ENCODE assay signal across 8 cellular contexts in genomic region chr20:63696311-63696627, GRCh38. TPM values are rescaled to one million over a fixed set of nuclear protein-coding genes. Genes with fewer than 3 reads are reported as not detected.
DNase-seq lines count a peak whose midpoint lies in the region; ATAC-seq and TF ChIP-seq lines count a peak whose summit lies in the region.

No MANE protein-coding gene starts in this region.

- H3K9me3 Mint-ChIP-seq in CD14-positive monocyte (no peaks in the 10 kb centered on the region), mesothelial cell of epicardium (no peaks in the 10 kb centered on the region)
- H3K9me3 Mint-ChIP-seq in dendritic cell treated with granulocyte-macrophage colony-stimulating factor and Interleukin-4, amounts not matched to agents 40 ng/mL and 50 ng/mL, for 4 days = no peaks in the 10 kb centered on the region

- peak; percentile 44 for DNase-seq in CD14-positive monocyte (ENCODE audit: low spot score)
- peak; percentile 85 for DNase-seq in NCI-H226
- DNase-seq in mesothelial cell of epicardium (ENCODE audit: low spot score in 2 of 2, unreplicated experiment in 2 of 2) = no peak
- no peak for DNase-seq in retina
- DNase-seq in AG20443 (ENCODE audit: low spot score) = no peak
- DNase-seq in epidermal melanocyte (ENCODE audit: insufficient read length, low spot score) = no peak

- H3K27ac Mint-ChIP-seq in CD14-positive monocyte (no peak overlapping the region), mesothelial cell of epicardium (no peak overlapping the region)
- peak overlapping the region; percentile 32 for H3K27ac Mint-ChIP-seq in dendritic cell treated with granulocyte-macrophage colony-stimulating factor and Interleukin-4, amounts not matched to agents 40 ng/mL and 50 ng/mL, for 4 days

- H3K4me3 Mint-ChIP-seq in CD14-positive monocyte = no peak overlapping the region
- peak overlapping the region; percentile 60 for H3K4me3 Mint-ChIP-seq in dendritic cell treated with granulocyte-macrophage colony-stimulating factor and Interleukin-4, amounts not matched to agents 40 ng/mL and 50 ng/mL, for 4 days
- peak overlapping the region; percentile 37 for H3K4me3 Mint-ChIP-seq in mesothelial cell of epicardium

- peaks cover 9 to 17% of the 10 kb centered on the region in 2 donors for H3K36me3 Mint-ChIP-seq in CD14-positive monocyte
- peaks cover 92% of the 10 kb centered on the region for H3K36me3 Mint-ChIP-seq in dendritic cell treated with granulocyte-macrophage colony-stimulating factor and Interleukin-4, amounts not matched to agents 40 ng/mL and 50 ng/mL, for 4 days (ENCODE audit: low read depth)
- peaks cover 7% of the 10 kb centered on the region for H3K36me3 Mint-ChIP-seq in mesothelial cell of epicardium

- peaks cover 2 to 21% (median 3%) of the 10 kb centered on the region in 3 donors for H3K27me3 Mint-ChIP-seq in CD14-positive monocyte (ENCODE audit: low read depth in 3 of 3)
- peaks cover 3% of the 10 kb centered on the region for H3K27me3 Mint-ChIP-seq in dendritic cell treated with granulocyte-macrophage colony-stimulating factor and Interleukin-4, amounts not matched to agents 40 ng/mL and 50 ng/mL, for 4 days
- H3K27me3 Mint-ChIP-seq in mesothelial cell of epicardium (ENCODE audit: low read depth) = no peaks in the 10 kb centered on the region

- TF ChIP-seq CTCF in CD14-positive monocyte (IDR thresholded peaks at IDR 0.05) = no peak
- TF ChIP-seq CTCF in mesothelial cell of epicardium (IDR thresholded peaks at IDR 0.05; ENCODE audit: unreplicated experiment) = no peak

- ATAC-seq in GM19395 (IDR thresholded peaks at IDR 0.05; ENCODE audit: unreplicated experiment) = no peak

- intact Hi-C loops in CD14-positive monocyte (cut with micrococcal nuclease) = no loop called here
- intact Hi-C loops in dendritic cell treated with granulocyte-macrophage colony-stimulating factor and Interleukin-4, amounts not matched to agents 40 ng/mL and 50 ng/mL, for 4 days (cut with micrococcal nuclease) = no loop called here

- H3K4me1 Mint-ChIP-seq in CD14-positive monocyte (peaks cover 16% of the 10 kb centered on the region), mesothelial cell of epicardium (no peaks in the 10 kb centered on the region)
- peaks cover 57% of the 10 kb centered on the region for H3K4me1 Mint-ChIP-seq in dendritic cell treated with granulocyte-macrophage colony-stimulating factor and Interleukin-4, amounts not matched to agents 40 ng/mL and 50 ng/mL, for 4 days (ENCODE audit: low read depth)

RNA-seq across cellular contexts. Expression of gene TNFRSF6B, which starts 0.2 kb away (rescaled TPM):
- not detected for polyA plus RNA-seq in CD14-positive monocyte
- total RNA-seq in mesothelial cell of epicardium = 1.6 TPM in 1 of 3 replicates, not detected in the others

RNA-seq across cellular contexts. Expression of gene ARFRP1, which starts 11.5 kb away (rescaled TPM):
- polyA plus RNA-seq in CD14-positive monocyte = 10 to 100 TPM; 18.2 to 20.7 TPM
- 45.3 to 47.2 TPM (median 46.1 TPM) in 3 replicates for total RNA-seq in mesothelial cell of epicardium

RNA-seq across cellular contexts. Expression of gene ZGPAT, which starts 11.6 kb away (rescaled TPM):
- polyA plus RNA-seq in CD14-positive monocyte = 10 to 100 TPM; 24.2 to 28.3 TPM
- total RNA-seq in mesothelial cell of epicardium = 31.3 to 36.6 TPM (median 34.6 TPM) in 3 replicates

RNA-seq across cellular contexts. Expression of gene RTEL1, which starts 38.2 kb away (rescaled TPM):
- polyA plus RNA-seq in CD14-positive monocyte = 1 to 10 TPM; 1.0 to 4.8 TPM
- 38.7 to 45.2 TPM (median 42.2 TPM) in 3 replicates for total RNA-seq in mesothelial cell of epicardium

RNA-seq across cellular contexts. Expression of gene LIME1, which starts 40.2 kb away (rescaled TPM):
- polyA plus RNA-seq in CD14-positive monocyte = under 1 TPM; 0.39 to 0.62 TPM
- 13.8 to 18.4 TPM (median 16.5 TPM) in 3 replicates for total RNA-seq in mesothelial cell of epicardium

Comparison
In these comparisons a context has a peak if more than half of its experiments do, and no peak if none do; other contexts are left out.
1. DNase-seq: peak in CD14-positive monocyte (single experiment) and NCI-H226 (single experiment); none in mesothelial cell of epicardium (0 of 2), retina (single experiment), AG20443 (single experiment) and epidermal melanocyte (single experiment).
2. H3K4me3 Mint-ChIP-seq: peak in dendritic cell treated with granulocyte-macrophage colony-stimulating factor and Interleukin-4, amounts not matched to agents 40 ng/mL and 50 ng/mL, for 4 days (single experiment) and mesothelial cell of epicardium (single experiment); none in CD14-positive monocyte (0 of 2).